In the genomic region with DNA sequence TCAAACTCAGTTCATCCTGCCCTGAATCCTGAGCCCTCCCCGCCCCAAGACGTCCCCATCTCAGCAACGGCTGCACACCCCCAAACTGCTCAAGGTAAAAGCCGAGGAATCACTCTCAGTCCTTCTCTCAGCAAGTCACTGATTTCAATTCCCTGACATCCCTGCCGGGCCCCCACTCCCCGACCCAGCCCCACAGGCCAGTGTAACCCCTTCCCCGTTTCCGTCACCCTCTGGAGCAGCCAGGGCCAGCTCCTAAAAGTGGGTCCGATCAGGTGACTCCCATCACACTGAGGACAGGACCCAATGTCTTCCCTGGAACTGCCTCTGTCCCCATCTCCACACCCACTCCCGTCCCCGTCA, we compare ENCODE assay signal across 18 cellular contexts. TPM values are rescaled to one million over a fixed set of nuclear protein-coding genes. Genes with fewer than 3 reads are reported as not detected.
DNase-seq lines count a peak whose midpoint lies in the region; ATAC-seq and TF ChIP-seq lines count a peak whose summit lies in the region.
"Had no signal": no experiment of that assay in that cellular context is flagged by ENCODE, and none has a peak within 500 bp of the region (broad histone marks: within the 10 kb centered on the region; RNA-seq: fewer than 3 reads in every experiment).

No MANE protein-coding gene starts in this region.

- no TSS peak for BruUV-seq in Caco-2 (replicated peaks; lab: Mats Ljungman, UMichigan)

- no peak overlapping the region for H3K4me3 ChIP-seq in Caco-2 (ENCODE audit: low read depth, low read length)
- H3K4me3 ChIP-seq in Loucy (ENCODE audit: low read length, poor library complexity, severe bottlenecking) = no peak overlapping the region
- H3K4me3 ChIP-seq: GM23248, left lung, SJSA1 had no signal

- no peak for ATAC-seq in HG02623 (IDR thresholded peaks at IDR 0.05; ENCODE audit: unreplicated experiment)
- ATAC-seq in HG02973 (IDR thresholded peaks at IDR 0.05; ENCODE audit: unreplicated experiment) = no peak
- ATAC-seq: naive thymus-derived CD4-positive, alpha-beta T cell had no signal

- no peaks in the 10 kb centered on the region for H3K79me2 ChIP-seq in Loucy (ENCODE audit: insufficient read depth, low read length)

- H3K4me2 ChIP-seq in Loucy (ENCODE audit: low read depth, low read length, poor library complexity, severe bottlenecking) = no peak overlapping the region

- H3K27ac Mint-ChIP-seq in Caco-2 (ENCODE audit: unreplicated experiment) (peak overlapping the region; percentile 16), glutamatergic neuron (ENCODE audit: unreplicated experiment) (no peak overlapping the region)
- H3K27ac Mint-ChIP-seq: activated naive CD4-positive, alpha-beta T cell treated with anti-CD3 and anti-CD28 coated beads, Interleukin-2, amount 10 ng/mL, durations not matched to agents 7 days and 5 days; naive thymus-derived CD4-positive, alpha-beta T cell had no signal

- no peak for TF ChIP-seq CTCF in Caco-2 (IDR thresholded peaks at IDR 0.05; ENCODE audit: insufficient read depth in 1 of 2, low read depth in 1 of 2, low read length in 1 of 2, severe bottlenecking in 1 of 2, unreplicated experiment in 1 of 2)
- no peak for TF ChIP-seq CTCF in Loucy (conservative IDR thresholded peaks at IDR 0.05; ENCODE audit: low read length)
- TF ChIP-seq CTCF in glutamatergic neuron (IDR thresholded peaks at IDR 0.05; ENCODE audit: partially characterized antibody, unreplicated experiment) = no peak

- no peaks in the 10 kb centered on the region for H3K27me3 Mint-ChIP-seq in Caco-2 (ENCODE audit: insufficient read depth, unreplicated experiment)
- H3K27me3 Mint-ChIP-seq in glutamatergic neuron (ENCODE audit: unreplicated experiment) = peaks cover 9% of the 10 kb centered on the region

- H3K9me3 ChIP-seq in Caco-2 (no peaks in the 10 kb centered on the region), Loucy (ENCODE audit: insufficient read depth, low read depth, low read length) (no peaks in the 10 kb centered on the region)
- H3K9me3 ChIP-seq: left lung, SJSA1 had no signal

- H4K20me1 ChIP-seq in Loucy (ENCODE audit: insufficient read depth, low read length, poor library complexity, severe bottlenecking) = no peaks in the 10 kb centered on the region

- H3K4me1 Mint-ChIP-seq in Caco-2 (ENCODE audit: low read depth, unreplicated experiment) = no peaks in the 10 kb centered on the region
- H3K4me1 Mint-ChIP-seq in glutamatergic neuron (ENCODE audit: low read depth, unreplicated experiment) = peaks cover 3% of the 10 kb centered on the region
- H3K4me1 Mint-ChIP-seq: activated naive CD4-positive, alpha-beta T cell treated with anti-CD3 and anti-CD28 coated beads, Interleukin-2, amount 10 ng/mL, durations not matched to agents 7 days and 5 days; naive thymus-derived CD4-positive, alpha-beta T cell had no signal

- H3K36me3 Mint-ChIP-seq in Caco-2 (ENCODE audit: insufficient read depth, unreplicated experiment) = no peaks in the 10 kb centered on the region
- no peaks in the 10 kb centered on the region for H3K36me3 Mint-ChIP-seq in glutamatergic neuron (ENCODE audit: unreplicated experiment)
- H3K36me3 Mint-ChIP-seq: activated naive CD4-positive, alpha-beta T cell treated with anti-CD3 and anti-CD28 coated beads, Interleukin-2, amount 10 ng/mL, durations not matched to agents 7 days and 5 days; naive thymus-derived CD4-positive, alpha-beta T cell had no signal

- H3K9me3 Mint-ChIP-seq in Caco-2 (ENCODE audit: unreplicated experiment) (no peaks in the 10 kb centered on the region), glutamatergic neuron (ENCODE audit: unreplicated experiment) (peaks cover 6% of the 10 kb centered on the region)
- H3K9me3 Mint-ChIP-seq: naive thymus-derived CD4-positive, alpha-beta T cell had no signal

- POLR2A ChIA-PET in Caco-2 (lab: Charles Lee) = no interaction called here

- no peaks in the 10 kb centered on the region for H3F3A ChIP-seq in Loucy (ENCODE audit: low read depth)

- DNase-seq in Caco-2 = no peak
- DNase-seq in glutamatergic neuron = peak; percentile 5
- DNase-seq in posterior vena cava (ENCODE audit: low spot score) = peak; percentile 54
- DNase-seq in KG1 (lab: John Stamatoyannopoulos, UW) = no peak
- no peak for DNase-seq in NCI-H1105 (lab: John Stamatoyannopoulos, UW)
- DNase-seq: activated naive CD4-positive, alpha-beta T cell treated with anti-CD3 and anti-CD28 coated beads, Interleukin-2, amount 10 ng/mL, durations not matched to agents 7 days and 5 days; effector CD8-positive, alpha-beta T cell; hypothalamus; naive thymus-derived CD4-positive, alpha-beta T cell; NCI-H446 treated with DMSO at 0.1 percent for 48 hours; retina; T-helper 9 cell had no signal

- intact Hi-C loops in Caco-2 (cut with micrococcal nuclease; ENCODE audit: unreplicated experiment) (no loop called here), posterior vena cava (cut with DNase I) (no loop called here)

- H3K27me3 ChIP-seq in Caco-2 (replicated peaks; ENCODE audit: control insufficient read depth, insufficient read depth, low read length) (no peaks in the 10 kb centered on the region), Loucy (ENCODE audit: insufficient read depth, low read length, poor library complexity, severe bottlenecking) (no peaks in the 10 kb centered on the region)
- H3K27me3 ChIP-seq: SJSA1 had no signal

- peak overlapping the region; percentile 68 for H2AFZ ChIP-seq in Loucy (ENCODE audit: low read length)
- H2AFZ ChIP-seq: GM23248 had no signal

- H3K4me3 Mint-ChIP-seq in Caco-2 (ENCODE audit: unreplicated experiment) (no peak overlapping the region), glutamatergic neuron (ENCODE audit: unreplicated experiment) (no peak overlapping the region)
- H3K4me3 Mint-ChIP-seq: activated naive CD4-positive, alpha-beta T cell treated with anti-CD3 and anti-CD28 coated beads, Interleukin-2, amount 10 ng/mL, durations not matched to agents 7 days and 5 days had no signal

- no peaks in the 10 kb centered on the region for H3K9me2 ChIP-seq in Loucy (replicated peaks; ENCODE audit: low read depth, low read length)

- CTCF ChIA-PET in Caco-2 (lab: Charles Lee) = no interaction called here

- H3K36me3 ChIP-seq in Caco-2 (ENCODE audit: control insufficient read depth, insufficient read depth, low read length) (no peaks in the 10 kb centered on the region), Loucy (ENCODE audit: insufficient read depth, low read length) (no peaks in the 10 kb centered on the region)
- H3K36me3 ChIP-seq: left lung, SJSA1 had no signal

- H3K4me1 ChIP-seq in Caco-2 (no peaks in the 10 kb centered on the region), Loucy (ENCODE audit: insufficient read depth, low read length, poor library complexity, severe bottlenecking) (peaks cover 4% of the 10 kb centered on the region)
- H3K4me1 ChIP-seq: left lung had no signal

- H3K9ac ChIP-seq in Loucy (ENCODE audit: low read depth, low read length, poor library complexity, severe bottlenecking) = no peak overlapping the region
- H3K9ac ChIP-seq: GM23248 had no signal

RNA-seq across cellular contexts. Expression of gene SNORC, which starts 20.5 kb away (rescaled TPM):
- total RNA-seq in Caco-2 (2022) (4.3 and 4.8 TPM in 2 replicates), glutamatergic neuron (ENCODE audit: unreplicated experiment) (2.4 TPM), posterior vena cava (under 1 TPM; 0.79 to 1.00 TPM)
- total RNA-seq: GM23248 had no signal

Comparison
In these comparisons a context has a peak if more than half of its experiments do, and no peak if none do; other contexts are left out.
1. DNase-seq: peak in glutamatergic neuron (single experiment) and posterior vena cava (single experiment); none in Caco-2 (0 of 2), KG1 (single experiment) and NCI-H1105 (single experiment).